Comparison of ENCODE assay signal across 8 cellular contexts in genomic region chr16:32085438-32086141, GRCh38.
DNase-seq lines count a peak whose midpoint lies in the region; ATAC-seq and TF ChIP-seq lines count a peak whose summit lies in the region.
"Not testable (repeated sequence)": the region's sequence is repeated elsewhere in the genome, so short reads cannot be mapped to it uniquely, and the experiment has no call there.

No MANE protein-coding gene starts in this region.

- not testable (repeated sequence) for DNase-seq in GM12865 (ENCODE audit: low read depth); SK-N-SH
- DNase-seq in activated T-cell treated with anti-CD3 and anti-CD28 coated beads for 4 hours (peak; percentile 56), astrocyte of the hippocampus (ENCODE audit: low read depth, low spot score) (peak; percentile 0), left ventricle myocardium superior (peak; percentile 20), sciatic nerve (ENCODE audit: low spot score) (peak; percentile 31)
- peak; percentile 33 to 51 for DNase-seq in stimulated activated CD8-positive, alpha-beta memory T cell treated with anti-CD3 and anti-CD28 coated beads, Interleukin-15, amount 100 ng/mL, for 4 hours (ENCODE audit: low read depth in 2 of 2)

- intact Hi-C loops in left ventricle myocardium superior (cut with micrococcal nuclease); sciatic nerve (cut with DNase I): not testable (repeated sequence)

- not testable (repeated sequence) for H3F3A ChIP-seq in SK-N-SH (replicated peaks; ENCODE audit: insufficient read depth)

- not testable (repeated sequence) for H3K9ac ChIP-seq in SK-N-SH

- not testable (repeated sequence) for H4K20me1 ChIP-seq in SK-N-SH (ENCODE audit: insufficient read depth)

- H3K4me3 ChIP-seq in ACC112 (ENCODE audit: low read depth, low read length) (peak overlapping the region; percentile 45; the same call in 1 of the 2 replicates), GM12865 (ENCODE audit: low read depth, low read length) (peak overlapping the region; percentile 28), SK-N-SH (ENCODE audit: low read depth in 2 of 2, low read length in 1 of 2) (peak overlapping the region in 1 of 2 experiments; percentile 49; a peak in 3 of 4 replicates)

- H3K4me1 ChIP-seq in ACC112 (ENCODE audit: control insufficient read depth, insufficient read depth, low read length, unreplicated experiment); SK-N-SH (ENCODE audit: control insufficient read depth in 1 of 2, insufficient read depth in 2 of 2, low read depth in 1 of 2, low read length in 1 of 2): not testable (repeated sequence)

- TF ChIP-seq EP300 in SK-N-SH (IDR thresholded peaks at IDR 0.05; ENCODE audit: borderline replicate concordance in 1 of 2, low read depth in 1 of 2, low read length in 1 of 2): not testable (repeated sequence)

- not testable (repeated sequence) for H3K27me3 ChIP-seq in ACC112 (ENCODE audit: insufficient read depth, low read length)
- peaks cover 12% of the 10 kb centered on the region; the same call in 1 of the 2 replicates for H3K27me3 ChIP-seq in SK-N-SH (ENCODE audit: insufficient read depth)

- TF ChIP-seq CTCF in GM12865 (IDR thresholded peaks at IDR 0.05; ENCODE audit: insufficient read depth, low read depth, low read length, missing control alignments); SK-N-SH (IDR thresholded peaks at IDR 0.05): not testable (repeated sequence)

- not testable (repeated sequence) for H3K9me3 ChIP-seq in SK-N-SH

- H3K27ac ChIP-seq in ACC112 (ENCODE audit: low read depth, low read length); SK-N-SH (ENCODE audit: low read depth in 2 of 2, low read length in 1 of 2): not testable (repeated sequence)

- not testable (repeated sequence) for H3K36me3 ChIP-seq in ACC112 (ENCODE audit: insufficient read depth, low read length); SK-N-SH (replicated peaks in 1 of 2; ENCODE audit: control insufficient read depth in 1 of 2, insufficient read depth in 2 of 2, low read length in 1 of 2)

- H3K79me2 ChIP-seq in ACC112 (ENCODE audit: control insufficient read depth, insufficient read depth, low read length, unreplicated experiment); SK-N-SH (ENCODE audit: insufficient read depth): not testable (repeated sequence)

- ATAC-seq in left ventricle myocardium superior, sciatic nerve: not testable (repeated sequence)

- H2AFZ ChIP-seq in ACC112 (ENCODE audit: low read length, unreplicated experiment): not testable (repeated sequence)
- peak overlapping the region; percentile 41; the same call in 1 of the 2 replicates for H2AFZ ChIP-seq in SK-N-SH (ENCODE audit: low read depth)

- H3K9me2 ChIP-seq in SK-N-SH: not testable (repeated sequence)

- CTCF ChIA-PET in SK-N-SH (lab: Yijun Ruan, JAX): not testable (repeated sequence)

- WGBS in SK-N-SH (ENCODE audit: low lambda C conversion rate): 3% methylated on average over 62 of the region's 65 CpGs

- POLR2A ChIA-PET in SK-N-SH (lab: Yijun Ruan, JAX): not testable (repeated sequence)

- peak overlapping the region; percentile 57 for H3K4me2 ChIP-seq in SK-N-SH

- not testable (repeated sequence) for TF ChIP-seq RAD21 in SK-N-SH (IDR thresholded peaks at IDR 0.05; ENCODE audit: low read length)

TF ChIP-seq in SK-N-SH, 30 proteins besides CTCF, POLR2A, EP300 and RAD21:
- TF ChIP-seq EZH2phosphoT487 (IDR thresholded peaks at IDR 0.05; ENCODE audit: borderline replicate concordance, low read depth): peak; percentile 96
